Comparison of ENCODE assay signal across 18 cellular contexts in the genomic region with DNA sequence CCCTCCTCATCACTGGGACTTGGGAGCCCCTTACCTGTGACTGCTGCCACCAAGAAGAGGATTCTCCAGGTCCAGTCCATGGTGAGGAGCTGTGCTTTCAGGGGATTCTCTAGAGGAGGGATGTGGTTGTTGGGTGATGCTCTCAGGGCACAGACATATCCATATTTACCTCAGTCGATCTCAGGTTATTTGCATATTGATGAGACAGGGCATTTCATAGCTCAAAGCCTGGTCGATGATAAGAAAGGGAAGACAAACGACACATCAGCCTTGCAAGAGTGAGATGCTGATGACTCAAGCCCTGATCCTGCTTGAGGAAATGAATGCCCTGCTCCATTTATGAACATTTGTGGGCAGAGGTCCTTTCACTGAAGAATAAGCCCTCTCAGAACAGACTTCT.
DNase-seq lines count a peak whose midpoint lies in the region; ATAC-seq and TF ChIP-seq lines count a peak whose summit lies in the region.
"Had no signal": no experiment of that assay in that cellular context is flagged by ENCODE, and none has a peak within 500 bp of the region (broad histone marks: within the 10 kb centered on the region; RNA-seq: fewer than 3 reads in every experiment).

No MANE protein-coding gene starts in this region.

- H3K4me1 Mint-ChIP-seq in CD8-positive, alpha-beta T cell (ENCODE audit: low read depth) = peaks cover 79% of the 10 kb centered on the region
- peaks cover 58% of the 10 kb centered on the region for H3K4me1 Mint-ChIP-seq in activated T-helper 1 cell treated with anti-CD3 and anti-CD28 coated beads, Interleukin-12 subunit alpha, Interleukin-12 subunit beta, Interleukin-2, Interleukin-4 antibody, amounts not matched to agents 30 ng/mL and 10 ng/mL and 1 ng/mL, durations not matched to agents 14 hours and 24 hours and 36 hours (ENCODE audit: low read depth)
- peaks cover 42 to 84% (median 78%) of the 10 kb centered on the region in 7 donors for H3K4me1 Mint-ChIP-seq in naive thymus-derived CD4-positive, alpha-beta T cell

- no peaks in the 10 kb centered on the region for H3K27me3 Mint-ChIP-seq in CD8-positive, alpha-beta T cell (ENCODE audit: low read depth)
- H3K27me3 Mint-ChIP-seq in activated T-helper 1 cell treated with anti-CD3 and anti-CD28 coated beads, Interleukin-12 subunit alpha, Interleukin-12 subunit beta, Interleukin-2, Interleukin-4 antibody, amounts not matched to agents 30 ng/mL and 10 ng/mL and 1 ng/mL, durations not matched to agents 14 hours and 24 hours and 36 hours (ENCODE audit: insufficient read depth) = peaks cover 10% of the 10 kb centered on the region
- peaks cover 0 to 29% (median 0%) of the 10 kb centered on the region in 5 donors for H3K27me3 Mint-ChIP-seq in naive thymus-derived CD4-positive, alpha-beta T cell
- H3K27me3 Mint-ChIP-seq: progenitor cell of endocrine pancreas had no signal

- peak overlapping the region; percentile 43 for H3K4me3 ChIP-seq in CD8-positive, alpha-beta T cell (ENCODE audit: low read depth, low read length)
- H3K4me3 ChIP-seq in naive thymus-derived CD4-positive, alpha-beta T cell (ENCODE audit: low read length) = peak overlapping the region; percentile 57
- H3K4me3 ChIP-seq: body of pancreas, SJCRH30, thyroid gland had no signal

- H3K9me3 Mint-ChIP-seq in CD8-positive, alpha-beta T cell = no peaks in the 10 kb centered on the region
- H3K9me3 Mint-ChIP-seq in activated T-helper 1 cell treated with anti-CD3 and anti-CD28 coated beads, Interleukin-12 subunit alpha, Interleukin-12 subunit beta, Interleukin-2, Interleukin-4 antibody, amounts not matched to agents 30 ng/mL and 10 ng/mL and 1 ng/mL, durations not matched to agents 14 hours and 24 hours and 36 hours = no peaks in the 10 kb centered on the region
- H3K9me3 Mint-ChIP-seq in naive thymus-derived CD4-positive, alpha-beta T cell = no peaks in the 10 kb centered on the region

- H3K9me3 ChIP-seq in CD8-positive, alpha-beta T cell (ENCODE audit: low read length) = no peaks in the 10 kb centered on the region
- no peaks in the 10 kb centered on the region for H3K9me3 ChIP-seq in naive thymus-derived CD4-positive, alpha-beta T cell (ENCODE audit: control insufficient read depth in 2 of 3, low read length in 3 of 3)
- H3K9me3 ChIP-seq: body of pancreas, SJCRH30, thyroid gland had no signal

- no peak for TF ChIP-seq CTCF in CD8-positive, alpha-beta T cell (IDR thresholded peaks at IDR 0.05)

- CTCF ChIA-PET in CD8-positive, alpha-beta T cell (lab: Charles Lee) = interaction anchor here (0.8 to 5.0 kb wide), 16 partner anchors 11 to 120 kb away, joined by 3 to 29 read pairs (median 4); no protein-coding TSS in a partner anchor
- CTCF ChIA-PET in naive thymus-derived CD4-positive, alpha-beta T cell (lab: Charles Lee) = interaction anchor here (0.8 to 4.9 kb wide), 9 partner anchors 10 to 70 kb away, joined by 3 to 46 read pairs (median 4); no protein-coding TSS in a partner anchor

- DNase-seq in activated CD4-positive, alpha-beta T cell treated with anti-CD3 and anti-CD28 coated beads for 48 hours = peak; percentile 28
- DNase-seq in activated CD4-positive, alpha-beta T cell treated with anti-CD3 and anti-CD28 coated beads, Interleukin-2, amount 50 U/mL, for 48 hours = no peak
- peak in 2 of 7 experiments; percentile 33 to 58 for DNase-seq in CD8-positive, alpha-beta T cell
- no peak for DNase-seq in activated T-helper 1 cell treated with anti-CD3 and anti-CD28 coated beads, Interleukin-12 subunit alpha, Interleukin-12 subunit beta, Interleukin-2, Interleukin-4 antibody, amounts not matched to agents 30 ng/mL and 10 ng/mL and 1 ng/mL, durations not matched to agents 14 hours and 24 hours and 36 hours (ENCODE audit: low spot score)
- DNase-seq in naive thymus-derived CD4-positive, alpha-beta T cell = peak in 1 of 9 donors; percentile 63
- DNase-seq in NCI-H774 (lab: John Stamatoyannopoulos, UW) = no peak
- no peak for DNase-seq in NCI-H146 treated with DMSO at 0.1 percent for 48 hours (lab: John Stamatoyannopoulos, UW; ENCODE audit: unreplicated experiment)
- DNase-seq: dermis blood vessel endothelial cell, kidney glomerular epithelial cell, mesendoderm, NCI-H1436, NCI-H82, SJCRH30, T1000, thyroid gland had no signal

- H3K4me3 Mint-ChIP-seq in CD8-positive, alpha-beta T cell = peak overlapping the region; percentile 83
- peak overlapping the region; percentile 69 for H3K4me3 Mint-ChIP-seq in activated T-helper 1 cell treated with anti-CD3 and anti-CD28 coated beads, Interleukin-12 subunit alpha, Interleukin-12 subunit beta, Interleukin-2, Interleukin-4 antibody, amounts not matched to agents 30 ng/mL and 10 ng/mL and 1 ng/mL, durations not matched to agents 14 hours and 24 hours and 36 hours
- peak overlapping the region; percentile 75 to 90 (median 86) for H3K4me3 Mint-ChIP-seq in naive thymus-derived CD4-positive, alpha-beta T cell

- H3K4me1 ChIP-seq in CD8-positive, alpha-beta T cell (ENCODE audit: insufficient read depth, low read length) = peaks cover 69% of the 10 kb centered on the region
- peaks cover 53 to 68% of the 10 kb centered on the region in 2 donors for H3K4me1 ChIP-seq in naive thymus-derived CD4-positive, alpha-beta T cell (ENCODE audit: control insufficient read depth in 2 of 2, insufficient read depth in 2 of 2, low read length in 2 of 2)
- H3K4me1 ChIP-seq: body of pancreas, SJCRH30, thyroid gland had no signal

- intact Hi-C loops in CD8-positive, alpha-beta T cell (cut with DNase I, micrococcal nuclease) = loop anchor here in 1 of 2 experiments (5.0 kb wide), 1 partner anchor 115 kb away; no protein-coding TSS in a partner anchor
- intact Hi-C loops in activated T-helper 1 cell treated with anti-CD3 and anti-CD28 coated beads, Interleukin-12 subunit alpha, Interleukin-12 subunit beta, Interleukin-2, Interleukin-4 antibody, amounts not matched to agents 30 ng/mL and 10 ng/mL and 1 ng/mL, durations not matched to agents 14 hours and 24 hours and 36 hours (cut with micrococcal nuclease) = loop anchor here (1.0 to 2.0 kb wide), 3 partner anchors 11 to 41 kb away; no protein-coding TSS in a partner anchor
- intact Hi-C loops in naive thymus-derived CD4-positive, alpha-beta T cell (cut with micrococcal nuclease) = no loop called here

- peak overlapping the region; percentile 80 for H3K27ac ChIP-seq in CD8-positive, alpha-beta T cell (ENCODE audit: low read depth, low read length)
- peak overlapping the region; percentile 76 for H3K27ac ChIP-seq in naive thymus-derived CD4-positive, alpha-beta T cell (ENCODE audit: low read depth, low read length)
- H3K27ac ChIP-seq: body of pancreas, SJCRH30, thyroid gland had no signal

- no peaks in the 10 kb centered on the region for H3K36me3 ChIP-seq in CD8-positive, alpha-beta T cell (ENCODE audit: insufficient read depth, low read length)
- no peaks in the 10 kb centered on the region for H3K36me3 ChIP-seq in naive thymus-derived CD4-positive, alpha-beta T cell (ENCODE audit: control insufficient read depth in 2 of 3, insufficient read depth in 3 of 3, low read length in 3 of 3)
- H3K36me3 ChIP-seq: SJCRH30, thyroid gland had no signal

- peak overlapping the region; percentile 95 for H3K27ac Mint-ChIP-seq in CD8-positive, alpha-beta T cell
- peak overlapping the region; percentile 25 for H3K27ac Mint-ChIP-seq in activated T-helper 1 cell treated with anti-CD3 and anti-CD28 coated beads, Interleukin-12 subunit alpha, Interleukin-12 subunit beta, Interleukin-2, Interleukin-4 antibody, amounts not matched to agents 30 ng/mL and 10 ng/mL and 1 ng/mL, durations not matched to agents 14 hours and 24 hours and 36 hours
- peak overlapping the region; percentile 90 to 98 (median 95) for H3K27ac Mint-ChIP-seq in naive thymus-derived CD4-positive, alpha-beta T cell
- H3K27ac Mint-ChIP-seq: progenitor cell of endocrine pancreas had no signal

- POLR2A ChIA-PET in CD8-positive, alpha-beta T cell (lab: Charles Lee) = interaction anchor here (0.7 to 1.5 kb wide), 4 partner anchors 11 to 482 kb away, joined by 3 to 7 read pairs (median 4); no protein-coding TSS in a partner anchor
- POLR2A ChIA-PET in naive thymus-derived CD4-positive, alpha-beta T cell (lab: Charles Lee) = interaction anchor here (1.0 to 2.8 kb wide), 7 partner anchors 11 to 41 kb away, joined by 3 to 11 read pairs (median 5); no protein-coding TSS in a partner anchor

- H3K27me3 ChIP-seq in CD8-positive, alpha-beta T cell (ENCODE audit: insufficient read depth, low read length) = no peaks in the 10 kb centered on the region
- H3K27me3 ChIP-seq in naive thymus-derived CD4-positive, alpha-beta T cell (ENCODE audit: control insufficient read depth in 2 of 2, insufficient read depth in 2 of 2, low read length in 2 of 2) = no peaks in the 10 kb centered on the region
- H3K27me3 ChIP-seq: body of pancreas, thyroid gland had no signal

- ATAC-seq in CD8-positive, alpha-beta T cell = peak; percentile 55
- peak; percentile 48 for ATAC-seq in naive thymus-derived CD4-positive, alpha-beta T cell
- ATAC-seq in GM18868 (IDR thresholded peaks at IDR 0.05; ENCODE audit: unreplicated experiment) = no peak
- ATAC-seq: body of pancreas had no signal

- peaks cover 5% of the 10 kb centered on the region for H3K36me3 Mint-ChIP-seq in CD8-positive, alpha-beta T cell
- no peaks in the 10 kb centered on the region for H3K36me3 Mint-ChIP-seq in activated T-helper 1 cell treated with anti-CD3 and anti-CD28 coated beads, Interleukin-12 subunit alpha, Interleukin-12 subunit beta, Interleukin-2, Interleukin-4 antibody, amounts not matched to agents 30 ng/mL and 10 ng/mL and 1 ng/mL, durations not matched to agents 14 hours and 24 hours and 36 hours (ENCODE audit: low read depth)
- H3K36me3 Mint-ChIP-seq in naive thymus-derived CD4-positive, alpha-beta T cell = peaks cover 0 to 4% (median 0%) of the 10 kb centered on the region in 5 donors

Comparison
In these comparisons a context has a peak if more than half of its experiments do, and no peak if none do; other contexts are left out.
1. H3K27ac Mint-ChIP-seq: peak in every context shown above with its lines; median percentile 95 in CD8-positive, alpha-beta T cell; 95 in naive thymus-derived CD4-positive, alpha-beta T cell; 25 in activated T-helper 1 cell treated with anti-CD3 and anti-CD28 coated beads, Interleukin-12 subunit alpha, Interleukin-12 subunit beta, Interleukin-2, Interleukin-4 antibody, amounts not matched to agents 30 ng/mL and 10 ng/mL and 1 ng/mL, durations not matched to agents 14 hours and 24 hours and 36 hours.